Comparison of ENCODE assay signal across 24 cellular contexts in the genomic region with DNA sequence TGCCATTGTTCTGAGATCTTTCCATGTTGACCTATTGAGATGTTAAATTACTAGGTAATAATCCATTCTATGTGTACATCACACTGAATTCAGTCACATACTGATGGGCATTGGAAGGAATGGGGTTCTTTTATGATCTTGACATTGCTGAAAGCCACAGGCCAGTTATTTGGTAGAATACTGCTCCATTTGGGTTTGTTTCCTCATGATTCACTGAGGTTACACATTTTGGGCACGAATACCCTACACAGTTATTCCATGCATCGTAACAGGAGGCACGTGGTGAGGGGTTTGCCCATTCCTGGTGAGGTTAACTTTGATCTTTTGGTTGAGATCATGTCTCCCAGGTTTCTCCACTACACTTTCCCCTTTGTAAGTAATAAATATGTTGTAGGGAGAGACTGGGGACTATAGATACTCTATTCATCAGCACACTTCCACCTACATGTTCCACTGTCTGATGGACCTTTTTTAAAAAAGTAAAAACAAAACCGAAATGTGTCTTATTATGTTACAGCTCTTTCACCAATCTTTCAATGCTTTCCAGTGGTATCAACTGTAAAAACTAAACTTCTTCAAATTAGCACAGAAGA. TPM values are rescaled to one million over a fixed set of nuclear protein-coding genes. Genes with fewer than 3 reads are reported as not detected.
DNase-seq lines count a peak whose midpoint lies in the region; ATAC-seq and TF ChIP-seq lines count a peak whose summit lies in the region.
"Had no signal": no experiment of that assay in that cellular context is flagged by ENCODE, and none has a peak within 500 bp of the region (broad histone marks: within the 10 kb centered on the region; RNA-seq: fewer than 3 reads in every experiment).

No MANE protein-coding gene starts in this region.

- TF ChIP-seq CTCF in osteoblast (IDR thresholded peaks at IDR 0.05; ENCODE audit: extremely low read depth, low read depth, low read length) (no peak), gastroesophageal sphincter (IDR thresholded peaks at IDR 0.05) (no peak)

- H3K36me3 ChIP-seq in osteoblast (ENCODE audit: insufficient read depth, low read length) (no peaks in the 10 kb centered on the region), gastroesophageal sphincter (no peaks in the 10 kb centered on the region)
- H3K36me3 ChIP-seq: tibial nerve had no signal

- peaks cover 18% of the 10 kb centered on the region for H3K27me3 Mint-ChIP-seq in activated T-cell treated with anti-CD3 and anti-CD28 coated beads, Interleukin-2, amount 50 U/mL, for 24 hours

- intact Hi-C loops in left cardiac atrium (cut with DNase I), result no loop called here

- no peak overlapping the region for H3K4me3 Mint-ChIP-seq in activated T-cell treated with anti-CD3 and anti-CD28 coated beads, Interleukin-2, amount 50 U/mL, for 24 hours
- H3K4me3 Mint-ChIP-seq: CD4-positive, alpha-beta memory T cell; naive thymus-derived CD8-positive, alpha-beta T cell; stimulated activated naive B cell treated with anti-CD40 and anti-IgM and Interleukin-4, amounts not matched to agents 10 μg/mL and 1 μg/mL and 100 μg/mL, for 72 hours; T-helper 1 cell treated with Interleukin-12 subunit alpha and Interleukin-12 subunit beta and Interleukin-4 antibody, amounts not matched to agents 30 μg/mL and 1 μg/mL, for 36 hours had no signal

- H3K36me3 Mint-ChIP-seq in activated T-cell treated with anti-CD3 and anti-CD28 coated beads, Interleukin-2, amount 50 U/mL, for 24 hours (ENCODE audit: low read depth), result no peaks in the 10 kb centered on the region
- H3K36me3 Mint-ChIP-seq: CD4-positive, alpha-beta memory T cell; naive thymus-derived CD8-positive, alpha-beta T cell; stimulated activated naive B cell treated with anti-CD40 and anti-IgM and Interleukin-4, amounts not matched to agents 10 μg/mL and 1 μg/mL and 100 μg/mL, for 72 hours had no signal

- H2AFZ ChIP-seq in osteoblast (ENCODE audit: low read length), result no peak overlapping the region

- H3K4me1 ChIP-seq in osteoblast (ENCODE audit: insufficient read depth, low read length), result peaks cover 11% of the 10 kb centered on the region
- H3K4me1 ChIP-seq in gastroesophageal sphincter, result peaks cover 0 to 7% (median 0%) of the 10 kb centered on the region in 3 donors

- DNase-seq in activated T-cell treated with anti-CD3 and anti-CD28 coated beads, Interleukin-2, amount 50 U/mL, for 24 hours, result no peak
- no peak for DNase-seq in activated T-cell treated with anti-CD3 and anti-CD28 coated beads, Interleukin-2, amount 50 U/mL, for 1 hour
- DNase-seq in GM04503 (ENCODE audit: low read depth) (peak; percentile 15), amniotic epithelial cell (ENCODE audit: low read depth) (peak; percentile 43), osteoblast (ENCODE audit: insufficient read length, low spot score, missing footprints) (peak; percentile 78), left cardiac atrium (no peak), NOMO-1 treated with dmso at 0.1 percent for 144 hours (lab: John Stamatoyannopoulos, UW; ENCODE audit: unreplicated experiment) (no peak)
- DNase-seq: activated effector memory CD4-positive, alpha-beta T cell treated with anti-CD3 and anti-CD28 coated beads, Interleukin-2, amount 50 U/mL, for 16 hours; amygdala; CD4-positive, alpha-beta memory T cell; DMS153; left colon; MV-4-11; naive thymus-derived CD8-positive, alpha-beta T cell; NCI-H1930; NCI-H226; NCI-H82; right cardiac atrium; stimulated activated naive B cell treated with anti-CD40 and anti-IgM and Interleukin-4, amounts not matched to agents 10 μg/mL and 1 μg/mL and 100 μg/mL, for 72 hours had no signal

- H3K9me3 Mint-ChIP-seq in activated T-cell treated with anti-CD3 and anti-CD28 coated beads, Interleukin-2, amount 50 U/mL, for 24 hours, result no peaks in the 10 kb centered on the region
- H3K9me3 Mint-ChIP-seq: CD4-positive, alpha-beta memory T cell; naive thymus-derived CD8-positive, alpha-beta T cell; stimulated activated naive B cell treated with anti-CD40 and anti-IgM and Interleukin-4, amounts not matched to agents 10 μg/mL and 1 μg/mL and 100 μg/mL, for 72 hours; T-helper 1 cell treated with Interleukin-12 subunit alpha and Interleukin-12 subunit beta and Interleukin-4 antibody, amounts not matched to agents 30 μg/mL and 1 μg/mL, for 36 hours had no signal

- H4K20me1 ChIP-seq in osteoblast (ENCODE audit: insufficient read depth, low read length), result no peaks in the 10 kb centered on the region

- H3K27ac ChIP-seq in osteoblast (ENCODE audit: low read depth, low read length) (no peak overlapping the region), gastroesophageal sphincter (no peak overlapping the region)
- H3K27ac ChIP-seq: tibial nerve, VCaP had no signal

- H3K4me2 ChIP-seq in osteoblast (ENCODE audit: insufficient read depth, low read length), result no peak overlapping the region

- H3K9me3 ChIP-seq in osteoblast (ENCODE audit: low read depth, low read length) (no peaks in the 10 kb centered on the region), gastroesophageal sphincter (no peaks in the 10 kb centered on the region)
- H3K9me3 ChIP-seq: tibial nerve had no signal

- peaks cover 13% of the 10 kb centered on the region for H3K4me1 Mint-ChIP-seq in activated T-cell treated with anti-CD3 and anti-CD28 coated beads, Interleukin-2, amount 50 U/mL, for 24 hours (ENCODE audit: low read depth)

- WGBS in gastroesophageal sphincter (ENCODE audit: low coverage in 1 of 2), 2 donors, result 77 to 86% methylated on average over 3 to 4 of the region's 4 CpGs

- H3K4me3 ChIP-seq in osteoblast (ENCODE audit: insufficient read depth, low read length), result no peak overlapping the region
- H3K4me3 ChIP-seq in gastroesophageal sphincter, result no peak overlapping the region
- H3K4me3 ChIP-seq: tibial nerve had no signal

- peaks cover 6% of the 10 kb centered on the region for H3K27me3 ChIP-seq in osteoblast (ENCODE audit: insufficient read depth, low read length)
- H3K27me3 ChIP-seq in gastroesophageal sphincter, result peaks cover 11% of the 10 kb centered on the region

- no peak for TF ChIP-seq EP300 in gastroesophageal sphincter (IDR thresholded peaks at IDR 0.05)

- TF ChIP-seq POLR2A in gastroesophageal sphincter (IDR thresholded peaks at IDR 0.05), result no peak

- ATAC-seq in left cardiac atrium (no peak), gastroesophageal sphincter (no peak)
- ATAC-seq: left colon; naive thymus-derived CD8-positive, alpha-beta T cell; right cardiac atrium; stimulated activated naive B cell treated with anti-CD40 and anti-IgM and Interleukin-4, amounts not matched to agents 10 μg/mL and 1 μg/mL and 100 μg/mL, for 72 hours had no signal

- no peaks in the 10 kb centered on the region for H3K79me2 ChIP-seq in osteoblast (ENCODE audit: insufficient read depth, low read length)

- peak overlapping the region; percentile 20 for H3K27ac Mint-ChIP-seq in activated T-cell treated with anti-CD3 and anti-CD28 coated beads, Interleukin-2, amount 50 U/mL, for 24 hours
- H3K27ac Mint-ChIP-seq: stimulated activated naive B cell treated with anti-CD40 and anti-IgM and Interleukin-4, amounts not matched to agents 10 μg/mL and 1 μg/mL and 100 μg/mL, for 72 hours; T-helper 1 cell treated with Interleukin-12 subunit alpha and Interleukin-12 subunit beta and Interleukin-4 antibody, amounts not matched to agents 30 μg/mL and 1 μg/mL, for 36 hours had no signal

RNA-seq across cellular contexts. Expression of gene FOLR1, which starts 12.0 kb away (rescaled TPM):
- total RNA-seq in osteoblast (under 0.01 and 0.36 TPM in 2 replicates), left cardiac atrium (not detected), gastroesophageal sphincter (10 to 100 TPM in 1 of 4 donors, under 1 TPM in 1, not detected in 2; 0.81 to 23.7 TPM)
- total RNA-seq: CD4-positive, alpha-beta memory T cell; left colon; naive thymus-derived CD8-positive, alpha-beta T cell; osteocyte had no signal

RNA-seq across cellular contexts. Expression of gene FOLR2, which starts 36.7 kb away (rescaled TPM):
- not detected in 2 replicates for total RNA-seq in osteoblast
- 10 to 100 TPM; 24.0 to 57.0 TPM for total RNA-seq in left cardiac atrium
- 10 to 100 TPM in 3 of 4 donors, 1 to 10 TPM in 1; 7.3 to 70.3 (median 33.9) TPM for total RNA-seq in gastroesophageal sphincter
- total RNA-seq: CD4-positive, alpha-beta memory T cell; osteocyte had no signal

RNA-seq across cellular contexts. Expression of gene FOLR3, which starts 44.4 kb away (rescaled TPM):
- total RNA-seq in osteoblast (0.88 and 1.1 TPM in 2 replicates), left cardiac atrium (1 to 10 TPM; 2.2 to 3.5 TPM), gastroesophageal sphincter (under 1 TPM in 1 of 4 donors, not detected in 3; 0.96 TPM)
- total RNA-seq: CD4-positive, alpha-beta memory T cell; left colon; naive thymus-derived CD8-positive, alpha-beta T cell; osteocyte had no signal

RNA-seq across cellular contexts. Expression of gene INPPL1, which starts 44.7 kb away (rescaled TPM):
- 86.5 and 92.2 TPM in 2 replicates for total RNA-seq in osteoblast
- total RNA-seq in left cardiac atrium, result 10 to 100 TPM; 89.5 to 96.4 TPM
- 100 to 1,000 TPM in 2 of 4 donors, 10 to 100 TPM in 2; 65.8 to 134 (median 92.4) TPM for total RNA-seq in gastroesophageal sphincter

Comparison
In these comparisons a context has a peak if more than half of its experiments do, and no peak if none do; other contexts are left out.
1. DNase-seq: peak in GM04503 (single experiment), amniotic epithelial cell (single experiment) and osteoblast (single experiment); none in activated T-cell treated with anti-CD3 and anti-CD28 coated beads, Interleukin-2, amount 50 U/mL, for 24 hours (single experiment), activated T-cell treated with anti-CD3 and anti-CD28 coated beads, Interleukin-2, amount 50 U/mL, for 1 hour (single experiment), left cardiac atrium (single experiment) and NOMO-1 treated with dmso at 0.1 percent for 144 hours (single experiment).